In the genomic region with DNA sequence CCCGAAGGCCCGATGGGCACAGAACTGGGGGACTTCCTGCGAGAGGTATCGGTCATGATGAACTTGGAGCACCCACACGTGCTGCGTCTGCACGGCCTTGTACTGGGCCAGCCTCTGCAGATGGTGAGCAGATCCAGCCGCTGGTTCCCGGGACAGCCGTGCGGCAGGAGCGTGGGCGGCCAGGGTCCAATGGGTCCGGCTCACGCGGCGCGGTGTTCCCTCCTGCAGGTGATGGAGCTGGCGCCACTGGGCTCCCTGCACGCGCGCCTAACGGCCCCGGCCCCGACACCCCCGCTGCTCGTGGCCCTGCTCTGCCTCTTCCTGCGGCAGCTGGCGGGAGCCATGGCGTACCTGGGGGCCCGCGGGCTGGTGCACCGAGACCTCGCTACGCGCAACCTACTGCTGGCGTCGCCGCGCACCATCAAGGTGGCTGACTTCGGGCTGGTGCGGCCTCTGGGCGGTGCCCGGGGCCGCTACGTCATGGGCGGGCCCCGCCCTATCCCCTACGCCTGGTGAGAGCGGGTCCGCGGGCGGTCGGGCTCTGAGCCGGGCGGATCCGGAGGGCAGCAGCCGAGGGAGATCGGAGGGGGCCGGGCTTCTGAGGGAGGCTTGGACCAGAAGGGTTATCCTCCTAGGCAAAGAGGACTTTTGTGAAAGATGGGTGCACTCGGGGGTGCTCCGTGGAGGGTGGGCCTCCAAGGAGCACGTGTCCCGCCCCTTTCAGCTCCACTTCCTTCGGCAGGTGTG, we compare ENCODE assay signal across 6 cellular contexts. TPM values are rescaled to one million over a fixed set of nuclear protein-coding genes. Genes with fewer than 3 reads are reported as not detected.
DNase-seq lines count a peak whose midpoint lies in the region; ATAC-seq and FAIRE-seq lines count a peak whose summit lies in the region.
"Had no signal": no experiment of that assay in that cellular context is flagged by ENCODE, and none has a peak within 500 bp of the region (broad histone marks: within the 10 kb centered on the region; RNA-seq: fewer than 3 reads in every experiment).

No MANE protein-coding gene starts in this region.

- no peak for FAIRE-seq in frontal cortex (lab: Jason Lieb, UNC)

- ATAC-seq in HG02588 (IDR thresholded peaks at IDR 0.05; ENCODE audit: unreplicated experiment), result peak; percentile 72

- peak; percentile 84 for DNase-seq in activated CD4-positive, alpha-beta T cell treated with anti-CD3 and anti-CD28 coated beads for 48 hours
- DNase-seq in frontal cortex (ENCODE audit: low spot score in 2 of 2), result peak; percentile 74 to 82
- peak; percentile 70 for DNase-seq in stimulated activated CD4-positive, alpha-beta T cell treated with anti-CD3 and anti-CD28 coated beads, Interleukin-2, amount 100 ng/mL, for 4 hours (ENCODE audit: low read depth)
- DNase-seq in SHP77 treated with DMSO at 0.1 percent for 48 hours (lab: John Stamatoyannopoulos, UW), result no peak

RNA-seq across cellular contexts. Expression of a gene that starts 3.0 kb away (rescaled TPM):
- 0.82 TPM for total RNA-seq in frontal cortex

RNA-seq across cellular contexts. Expression of a gene that starts 10.4 kb away (rescaled TPM):
- 10.6 TPM for total RNA-seq in frontal cortex

RNA-seq across cellular contexts. Expression of a gene that starts 20.0 kb away (rescaled TPM):
- total RNA-seq in frontal cortex, result 80.3 TPM

RNA-seq across cellular contexts. Expression of a gene that starts 23.7 kb away (rescaled TPM):
- total RNA-seq in frontal cortex, result 8.2 TPM

RNA-seq across cellular contexts. Expression of a gene that starts 29.0 kb away (rescaled TPM):
- not detected for total RNA-seq in frontal cortex
- total RNA-seq: pulmonary artery endothelial cell had no signal
